ENCODE assay signal across 1 cellular context in the genomic region with DNA sequence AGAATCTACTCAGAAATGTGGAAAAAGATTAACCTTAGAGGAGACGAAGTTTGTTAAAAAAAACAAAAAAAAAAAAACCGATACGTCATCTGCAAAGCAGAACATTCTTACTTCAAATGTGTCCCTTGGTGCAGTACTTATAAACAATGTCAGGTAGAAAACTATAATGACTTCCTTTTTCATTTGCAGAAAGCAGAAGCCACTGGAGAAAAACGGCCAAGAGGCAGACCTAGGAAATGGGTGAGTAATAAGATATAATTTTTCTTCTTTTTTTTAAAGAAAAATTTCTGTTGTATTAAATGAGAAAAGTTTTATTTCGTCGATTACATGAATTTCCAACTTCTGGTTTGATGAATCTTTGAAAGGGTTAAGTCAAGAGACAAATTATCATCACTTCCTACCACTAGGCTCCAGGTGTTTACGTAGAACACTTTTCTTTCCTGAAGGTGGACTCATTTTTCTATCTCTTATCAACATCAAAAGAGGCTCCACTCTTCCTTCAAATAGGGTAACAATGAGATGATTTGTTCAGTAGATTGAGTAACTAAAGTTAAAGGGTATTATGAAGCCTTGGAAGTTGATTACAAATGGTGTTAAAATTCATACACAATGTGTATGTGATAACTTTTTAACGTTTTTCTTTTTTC.
TF ChIP-seq lines count a peak whose summit lies in the region.

No MANE protein-coding gene starts in this region.

TF ChIP-seq in HepG2, 621 proteins besides CTCF, POLR2A, EP300 and RAD21 (continues in another document):
- TF ChIP-seq ZNF607 (CRISPR knock-in tag; IDR thresholded peaks at IDR 0.05; ENCODE audit: borderline replicate concordance) (no peak), ZBTB7A (CRISPR knock-in tag; IDR thresholded peaks at IDR 0.05) (no peak), ZNF354B (CRISPR knock-in tag; IDR thresholded peaks at IDR 0.05) (no peak), ZNF230 (CRISPR knock-in tag; IDR thresholded peaks at IDR 0.05) (no peak), ETV5 (CRISPR knock-in tag; IDR thresholded peaks at IDR 0.05; ENCODE audit: borderline replicate concordance) (peak; percentile 76; the same call in 1 of the 2 replicates), TCF7 (IDR thresholded peaks at IDR 0.05; ENCODE audit: low read depth) (peak; percentile 91), STAG1 (CRISPR knock-in tag; IDR thresholded peaks at IDR 0.05) (0 out of 2 replicates have a peak, but pooled peaks have one; percentile 2), NR2F6 (IDR thresholded peaks at IDR 0.05) (peak; percentile 48; the same call in 1 of the 2 replicates), NR2F6 (CRISPR knock-in tag; IDR thresholded peaks at IDR 0.05) (no peak), RXRB (CRISPR knock-in tag; IDR thresholded peaks at IDR 0.05; ENCODE audit: borderline replicate concordance) (peak; percentile 44; the same call in 1 of the 2 replicates), PHF5A (CRISPR knock-in tag; IDR thresholded peaks at IDR 0.05; ENCODE audit: low read depth, unreplicated experiment) (no peak), ZNF264 (CRISPR knock-in tag; IDR thresholded peaks at IDR 0.05) (no peak), IRX3 (CRISPR knock-in tag; IDR thresholded peaks at IDR 0.05; ENCODE audit: borderline replicate concordance, low read depth) (no peak), ZNF142 (CRISPR knock-in tag; IDR thresholded peaks at IDR 0.05) (no peak), RERE (CRISPR knock-in tag; IDR thresholded peaks at IDR 0.05; ENCODE audit: low read depth) (no peak), SPEN (CRISPR knock-in tag; IDR thresholded peaks at IDR 0.05; ENCODE audit: low read depth) (no peak), NR2F2 (IDR thresholded peaks at IDR 0.05; ENCODE audit: borderline replicate concordance, low read depth) (0 out of 2 replicates have a peak, but pooled peaks have one; percentile 33), TCF7L2 (IDR thresholded peaks at IDR 0.05; ENCODE audit: low read depth, low read length) (peak; percentile 71; the same call in 1 of the 2 replicates), ZNF136 (CRISPR knock-in tag; IDR thresholded peaks at IDR 0.05; ENCODE audit: low read depth) (no peak), ZHX1 (CRISPR knock-in tag; IDR thresholded peaks at IDR 0.05; ENCODE audit: low read depth) (no peak), NRL (CRISPR knock-in tag; IDR thresholded peaks at IDR 0.05; ENCODE audit: borderline replicate concordance) (no peak), MIER3 (CRISPR knock-in tag; IDR thresholded peaks at IDR 0.05; ENCODE audit: borderline replicate concordance) (no peak), ZBTB25 (CRISPR knock-in tag; IDR thresholded peaks at IDR 0.05) (no peak), SALL1 (CRISPR knock-in tag; IDR thresholded peaks at IDR 0.05) (no peak), HDAC2 (CRISPR knock-in tag; IDR thresholded peaks at IDR 0.05) (no peak; the same call in 1 of the 2 replicates), MTA3 (CRISPR knock-in tag; IDR thresholded peaks at IDR 0.05) (no peak), SOX13 (IDR thresholded peaks at IDR 0.05) (peak; percentile 21; the same call in 1 of the 2 replicates), SOX13 (CRISPR knock-in tag; conservative IDR thresholded peaks at IDR 0.05 in 1 of 2, IDR thresholded peaks at IDR 0.05 in 1 of 2) (peak in 1 of 2 experiments; percentile 92; a peak in 2 of 4 replicates), MTF1 (CRISPR knock-in tag; IDR thresholded peaks at IDR 0.05) (no peak), DMAP1 (CRISPR knock-in tag; IDR thresholded peaks at IDR 0.05) (no peak)
- TF ChIP-seq, protein P1, sequence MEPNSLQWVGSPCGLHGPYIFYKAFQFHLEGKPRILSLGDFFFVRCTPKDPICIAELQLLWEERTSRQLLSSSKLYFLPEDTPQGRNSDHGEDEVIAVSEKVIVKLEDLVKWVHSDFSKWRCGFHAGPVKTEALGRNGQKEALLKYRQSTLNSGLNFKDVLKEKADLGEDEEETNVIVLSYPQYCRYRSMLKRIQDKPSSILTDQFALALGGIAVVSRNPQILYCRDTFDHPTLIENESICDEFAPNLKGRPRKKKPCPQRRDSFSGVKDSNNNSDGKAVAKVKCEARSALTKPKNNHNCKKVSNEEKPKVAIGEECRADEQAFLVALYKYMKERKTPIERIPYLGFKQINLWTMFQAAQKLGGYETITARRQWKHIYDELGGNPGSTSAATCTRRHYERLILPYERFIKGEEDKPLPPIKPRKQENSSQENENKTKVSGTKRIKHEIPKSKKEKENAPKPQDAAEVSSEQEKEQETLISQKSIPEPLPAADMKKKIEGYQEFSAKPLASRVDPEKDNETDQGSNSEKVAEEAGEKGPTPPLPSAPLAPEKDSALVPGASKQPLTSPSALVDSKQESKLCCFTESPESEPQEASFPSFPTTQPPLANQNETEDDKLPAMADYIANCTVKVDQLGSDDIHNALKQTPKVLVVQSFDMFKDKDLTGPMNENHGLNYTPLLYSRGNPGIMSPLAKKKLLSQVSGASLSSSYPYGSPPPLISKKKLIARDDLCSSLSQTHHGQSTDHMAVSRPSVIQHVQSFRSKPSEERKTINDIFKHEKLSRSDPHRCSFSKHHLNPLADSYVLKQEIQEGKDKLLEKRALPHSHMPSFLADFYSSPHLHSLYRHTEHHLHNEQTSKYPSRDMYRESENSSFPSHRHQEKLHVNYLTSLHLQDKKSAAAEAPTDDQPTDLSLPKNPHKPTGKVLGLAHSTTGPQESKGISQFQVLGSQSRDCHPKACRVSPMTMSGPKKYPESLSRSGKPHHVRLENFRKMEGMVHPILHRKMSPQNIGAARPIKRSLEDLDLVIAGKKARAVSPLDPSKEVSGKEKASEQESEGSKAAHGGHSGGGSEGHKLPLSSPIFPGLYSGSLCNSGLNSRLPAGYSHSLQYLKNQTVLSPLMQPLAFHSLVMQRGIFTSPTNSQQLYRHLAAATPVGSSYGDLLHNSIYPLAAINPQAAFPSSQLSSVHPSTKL (CRISPR knock-in tag; IDR thresholded peaks at IDR 0.05): peak; percentile 79
- TF ChIP-seq, protein P2, sequence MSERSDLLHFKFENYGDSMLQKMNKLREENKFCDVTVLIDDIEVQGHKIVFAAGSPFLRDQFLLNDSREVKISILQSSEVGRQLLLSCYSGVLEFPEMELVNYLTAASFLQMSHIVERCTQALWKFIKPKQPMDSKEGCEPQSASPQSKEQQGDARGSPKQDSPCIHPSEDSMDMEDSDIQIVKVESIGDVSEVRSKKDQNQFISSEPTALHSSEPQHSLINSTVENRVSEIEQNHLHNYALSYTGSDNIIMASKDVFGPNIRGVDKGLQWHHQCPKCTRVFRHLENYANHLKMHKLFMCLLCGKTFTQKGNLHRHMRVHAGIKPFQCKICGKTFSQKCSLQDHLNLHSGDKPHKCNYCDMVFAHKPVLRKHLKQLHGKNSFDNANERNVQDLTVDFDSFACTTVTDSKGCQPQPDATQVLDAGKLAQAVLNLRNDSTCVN (CRISPR knock-in tag; IDR thresholded peaks at IDR 0.05; ENCODE audit: borderline replicate concordance): no peak
